Comparison of ENCODE assay signal across 14 cellular contexts in the genomic region with DNA sequence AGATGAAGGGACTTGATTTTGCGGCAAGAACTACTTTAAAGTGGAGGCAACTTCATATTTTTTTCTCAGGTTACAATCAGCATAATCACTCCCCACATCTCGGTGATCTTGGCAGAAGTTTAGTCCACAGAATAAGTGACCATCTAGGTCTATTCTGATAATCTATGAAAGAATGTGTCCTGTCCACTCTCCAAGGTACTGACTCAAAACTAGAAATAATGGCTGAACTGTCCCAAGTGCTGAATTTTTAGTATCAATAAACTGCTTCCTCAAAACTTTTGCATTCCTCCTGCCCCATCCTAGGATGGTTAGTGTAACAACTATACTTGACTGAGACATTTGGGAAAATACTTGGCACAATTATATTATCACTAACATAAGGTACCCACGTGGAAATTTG. TPM values are rescaled to one million over a fixed set of nuclear protein-coding genes. Genes with fewer than 3 reads are reported as not detected.
A peak's percentile ranks its signal among the peaks of the same experiment; 100 is the strongest.
DNase-seq lines count a peak whose midpoint lies in the region; ATAC-seq, FAIRE-seq and TF ChIP-seq lines count a peak whose summit lies in the region.
"Had no signal": no experiment of that assay in that cellular context is flagged by ENCODE, and none has a peak within 500 bp of the region (broad histone marks: within the 10 kb centered on the region; RNA-seq: fewer than 3 reads in every experiment).

No MANE protein-coding gene starts in this region.

- no peak for FAIRE-seq in GM12878 (lab: Jason Lieb, UNC)

- H3K4ac ChIP-seq in mesendoderm (ENCODE audit: low read depth, low read length): no peak overlapping the region

- H4K5ac ChIP-seq in mesendoderm (ENCODE audit: low read length): no peak overlapping the region

- H3K4me1 Mint-ChIP-seq in activated T-cell treated with anti-CD3 and anti-CD28 coated beads, Interleukin-2, amount 50 U/mL, for 4 hours (ENCODE audit: low read depth): no peaks in the 10 kb centered on the region
- H3K4me1 Mint-ChIP-seq: brain, naive B cell had no signal

- TF ChIP-seq CTCF in GM12878 (IDR thresholded peaks at IDR 0.05 in 2 of 3, conservative IDR thresholded peaks at IDR 0.05 in 1 of 3; ENCODE audit: control insufficient read depth in 2 of 3, extremely low read depth in 1 of 3, insufficient read depth in 1 of 3, low read depth in 3 of 3, low read length in 3 of 3): no peak

- H3K36me3 Mint-ChIP-seq in activated T-cell treated with anti-CD3 and anti-CD28 coated beads, Interleukin-2, amount 50 U/mL, for 4 hours (ENCODE audit: insufficient read depth): no peaks in the 10 kb centered on the region
- H3K36me3 Mint-ChIP-seq: brain, naive B cell had no signal

- no peak overlapping the region for H2AFZ ChIP-seq in GM12878 (ENCODE audit: control insufficient read depth, low read depth, low read length)

- H4K8ac ChIP-seq in mesendoderm (ENCODE audit: low read depth, low read length): no peak overlapping the region

- H3K9me3 ChIP-seq in GM12878 (replicated peaks; ENCODE audit: control insufficient read depth, insufficient read depth, low read length) (no peaks in the 10 kb centered on the region), right cardiac atrium (ENCODE audit: control insufficient read depth, low read length) (no peaks in the 10 kb centered on the region)

- H2AK5ac ChIP-seq in mesendoderm (ENCODE audit: low read length): no peak overlapping the region

- no peaks in the 10 kb centered on the region for H3K27me3 Mint-ChIP-seq in activated T-cell treated with anti-CD3 and anti-CD28 coated beads, Interleukin-2, amount 50 U/mL, for 4 hours (ENCODE audit: low read depth)
- H3K27me3 Mint-ChIP-seq: naive B cell had no signal

- H3K9ac ChIP-seq in GM12878 (ENCODE audit: control insufficient read depth, insufficient read depth, low read length) (no peak overlapping the region), mesendoderm (ENCODE audit: low read length) (no peak overlapping the region)

- no peak overlapping the region for H2BK5ac ChIP-seq in mesendoderm (ENCODE audit: low read length)

- SMC1A ChIA-PET in GM12878 (lab: Charles Lee; ENCODE audit: uncharacterized antibody, unreplicated experiment): no interaction called here

- no peak overlapping the region for H3K4me3 Mint-ChIP-seq in activated T-cell treated with anti-CD3 and anti-CD28 coated beads, Interleukin-2, amount 50 U/mL, for 4 hours
- H3K4me3 Mint-ChIP-seq: activated T-cell treated with anti-CD3 and anti-CD28 coated beads, Interleukin-2, amount 50 U/mL, for 72 hours; brain; naive B cell had no signal

- DNase-seq in HCEC 1CT: peak; percentile 5
- peak; percentile 9 for DNase-seq in NAMALWA (ENCODE audit: low spot score)
- no peak for DNase-seq in GM12878 (ENCODE audit: low read depth, low spot score)
- peak; percentile 42 for DNase-seq in mesendoderm
- DNase-seq in right cardiac atrium: no peak
- no peak for DNase-seq in activated T-cell treated with anti-CD3 and anti-CD28 coated beads, Interleukin-2, amount 50 U/mL, for 4 hours
- DNase-seq in Right ventricle myocardium inferior (ENCODE audit: missing footprints): no peak
- DNase-seq: activated T-cell treated with anti-CD3 and anti-CD28 coated beads, Interleukin-2, amount 50 U/mL, for 72 hours; erythroblast; naive B cell; NCI-H2227 treated with DMSO at 0.1 percent for 48 hours had no signal

- RAD21 ChIA-PET in GM12878 (lab: Charles Lee; ENCODE audit: unreplicated experiment): no interaction called here

- H3K27ac ChIP-seq in GM12878 (ENCODE audit: control insufficient read depth, insufficient read depth) (no peak overlapping the region), mesendoderm (ENCODE audit: low read depth, low read length) (no peak overlapping the region), right cardiac atrium (ENCODE audit: low read length) (no peak overlapping the region)

- no peaks in the 10 kb centered on the region for H4K20me1 ChIP-seq in GM12878 (ENCODE audit: control insufficient read depth, insufficient read depth)

- BruUV-seq in GM12878 (replicated peaks; lab: Mats Ljungman, UMichigan): no TSS peak

- no peak overlapping the region for H3K4me2 ChIP-seq in GM12878 (ENCODE audit: control insufficient read depth, insufficient read depth)
- no peak overlapping the region for H3K4me2 ChIP-seq in mesendoderm (ENCODE audit: low read length)
- H3K4me2 ChIP-seq: smooth muscle cell had no signal

- H3K23ac ChIP-seq in mesendoderm (ENCODE audit: low read length): no peak overlapping the region

- H3K27me3 ChIP-seq in GM12878 (replicated peaks in 1 of 2; ENCODE audit: control insufficient read depth in 2 of 2, insufficient read depth in 2 of 2, low read length in 1 of 2) (no peaks in the 10 kb centered on the region), mesendoderm (ENCODE audit: insufficient read depth, low read length, poor library complexity) (peaks cover 2% of the 10 kb centered on the region), right cardiac atrium (ENCODE audit: control insufficient read depth, insufficient read depth) (no peaks in the 10 kb centered on the region)

- intact Hi-C loops in GM12878 (cut with micrococcal nuclease; ENCODE audit: unreplicated experiment): no loop called here
- intact Hi-C loops in right cardiac atrium (cut with DNase I): no loop called here
- intact Hi-C loops in Right ventricle myocardium inferior (cut with DNase I): no loop called here

- H3K79me1 ChIP-seq in mesendoderm (ENCODE audit: low read length): no peaks in the 10 kb centered on the region

- in situ Hi-C loops in GM12878 (cut with MboI): no loop called here

- H3K4me3 ChIP-seq in GM12878: no peak overlapping the region
- no peak overlapping the region for H3K4me3 ChIP-seq in mesendoderm (ENCODE audit: low read length)
- H3K4me3 ChIP-seq in right cardiac atrium (ENCODE audit: low read length): no peak overlapping the region
- H3K4me3 ChIP-seq: smooth muscle cell had no signal

- ATAC-seq in GM12878 (no peak), right cardiac atrium (no peak), Right ventricle myocardium inferior (no peak), GM21529 (IDR thresholded peaks at IDR 0.05; ENCODE audit: unreplicated experiment) (no peak)
- no peak for ATAC-seq in activated T-cell treated with anti-CD3 and anti-CD28 coated beads, Interleukin-2, amount 50 U/mL, for 4 hours
- ATAC-seq: activated T-cell treated with anti-CD3 and anti-CD28 coated beads, Interleukin-2, amount 50 U/mL, for 72 hours had no signal

- H3K9me3 Mint-ChIP-seq in activated T-cell treated with anti-CD3 and anti-CD28 coated beads, Interleukin-2, amount 50 U/mL, for 4 hours: peaks cover 16% of the 10 kb centered on the region
- H3K9me3 Mint-ChIP-seq: brain had no signal

- no peak for TF ChIP-seq RAD21 in GM12878 (IDR thresholded peaks at IDR 0.05; ENCODE audit: insufficient read depth, low read depth, low read length)

- H3K18ac ChIP-seq in mesendoderm (ENCODE audit: low read length): no peak overlapping the region

- no peak overlapping the region for H2BK15ac ChIP-seq in mesendoderm (replicated peaks; ENCODE audit: low read depth)

- H3K79me2 ChIP-seq in GM12878 (ENCODE audit: control insufficient read depth, insufficient read depth, low read length): no peaks in the 10 kb centered on the region
- H3K79me2 ChIP-seq in mesendoderm (ENCODE audit: control insufficient read depth, insufficient read depth, low read length): no peaks in the 10 kb centered on the region

- POLR2A ChIA-PET in GM12878 (lab: Charles Lee): no interaction called here

- no peak overlapping the region for H3K56ac ChIP-seq in mesendoderm (ENCODE audit: low read length)

- 35% methylated on average over 3 of the region's 3 CpGs for WGBS in GM12878 (ENCODE audit: insufficient coverage, insufficient replicate concordance, low lambda C conversion rate, missing lambda C conversion rate)
- WGBS in mesendoderm (ENCODE audit: extremely low coverage, insufficient coverage, low lambda C conversion rate): no CpG with 5 or more reads among the region's 3 CpGs
- 41% methylated on average over 3 of the region's 3 CpGs for WGBS in right cardiac atrium

- CTCF ChIA-PET in GM12878 (lab: Yijun Ruan, JAX): interaction anchor here (0.6 kb wide), 1 partner anchor 1151 kb away, joined by 3 read pairs; no protein-coding TSS in a partner anchor

- no peaks in the 10 kb centered on the region for H3K4me1 ChIP-seq in GM12878 (ENCODE audit: control insufficient read depth, insufficient read depth, low read length)
- no peaks in the 10 kb centered on the region for H3K4me1 ChIP-seq in mesendoderm (ENCODE audit: control insufficient read depth, low read depth, low read length)
- H3K4me1 ChIP-seq in right cardiac atrium (ENCODE audit: control insufficient read depth, insufficient read depth, low read length): no peaks in the 10 kb centered on the region

- no peaks in the 10 kb centered on the region for H3K36me3 ChIP-seq in GM12878 (ENCODE audit: control insufficient read depth in 2 of 2, insufficient read depth in 2 of 2, low read length in 1 of 2)
- no peaks in the 10 kb centered on the region for H3K36me3 ChIP-seq in mesendoderm (ENCODE audit: control insufficient read depth, insufficient read depth, low read length)

- no peak overlapping the region for H2BK120ac ChIP-seq in mesendoderm (ENCODE audit: low read depth, low read length)

- TF ChIP-seq POLR2A in GM12878 (IDR thresholded peaks at IDR 0.05; ENCODE audit: low read depth, low read length): no peak

- no peak for TF ChIP-seq EP300 in GM12878 (IDR thresholded peaks at IDR 0.05; ENCODE audit: borderline replicate concordance in 1 of 2, control insufficient read depth in 1 of 2, low read depth in 2 of 2, low read length in 2 of 2)

RNA-seq across cellular contexts. Expression of a gene that starts 10.9 kb away (rescaled TPM):
- 0.17 TPM in 1 of 2 replicates, not detected in the other for total RNA-seq in GM12878 (2013; cell fraction: nucleolus; rRNA removed)
- total RNA-seq in GM12878 (2014; rRNA removed) (not detected in 2 replicates), GM12878 (2014; rRNA removed; fragmentation: Illumina TruSeq; extraction: Trizol) (not detected in 2 replicates), GM12878 (2021) (0.05 TPM in 1 of 2 replicates, not detected in the other), right cardiac atrium (100 to 1,000 TPM in 2 of 4 donors, 10 to 100 TPM in 2; 50.3 to 140 (median 104) TPM), Right ventricle myocardium inferior (70.4 TPM)
- polyA plus RNA-seq in GM12878 (2011; ENCODE audit: low read depth): not detected
- polyA plus RNA-seq in GM12878 (2011; rRNA removed) (0.01 TPM in 1 of 2 replicates, not detected in the other), GM12878 (2014; fragmentation: Illumina TruSeq; extraction: Trizol) (not detected in 2 replicates), GM12878 (2014; fragmentation: Nextera tagmentation; extraction: Ambion mirVana) (not detected), GM12878 (2014; rRNA removed) (not detected in 2 replicates), GM12878 (2016; fragmentation: Nextera tagmentation; extraction: Ambion mirVana) (not detected), right cardiac atrium (38.1 TPM)
- not detected in 2 replicates for polyA plus RNA-seq in GM12878 (2011; cell fraction: cytosol; rRNA removed)
- polyA plus RNA-seq in GM12878 (2011; cell fraction: nucleus; rRNA removed): 0.04 TPM in 1 of 2 replicates, not detected in the other
- not detected in 2 replicates for polyA plus RNA-seq in GM12878 (2012)
- polyA minus RNA-seq in GM12878 (2011; rRNA and poly(A)+ RNA removed): not detected in 2 replicates
- polyA minus RNA-seq in GM12878 (2011; cell fraction: cytosol; rRNA and poly(A)+ RNA removed): not detected in 2 replicates
- 0.24 TPM in 1 of 2 replicates, not detected in the other for polyA minus RNA-seq in GM12878 (2011; cell fraction: nucleus; rRNA and poly(A)+ RNA removed)
- not detected for polyA plus RNA-seq in mesendoderm (2013, experiment 1 of 2)
- polyA plus RNA-seq in mesendoderm (2013, experiment 2 of 2): not detected
- total RNA-seq in activated T-cell treated with anti-CD3 and anti-CD28 coated beads, Interleukin-2, amount 50 U/mL, for 4 hours: under 1 TPM in 1 of 3 donors, not detected in 2; 0.22 TPM
- total RNA-seq: activated T-cell treated with anti-CD3 and anti-CD28 coated beads, Interleukin-2, amount 50 U/mL, for 72 hours had no signal

Comparison
In these comparisons a context has a peak if more than half of its experiments do, and no peak if none do; other contexts are left out.
1. DNase-seq: peak in HCEC 1CT (single experiment), NAMALWA (single experiment) and mesendoderm (single experiment); none in GM12878 (single experiment), right cardiac atrium (0 of 3), activated T-cell treated with anti-CD3 and anti-CD28 coated beads, Interleukin-2, amount 50 U/mL, for 4 hours (single experiment) and Right ventricle myocardium inferior (single experiment).
2. RNA of a gene that starts 10.9 kb away (total RNA-seq): 50.3 to 140 TPM in right cardiac atrium and 70.4 TPM in Right ventricle myocardium inferior (single experiment); 0.22 TPM in activated T-cell treated with anti-CD3 and anti-CD28 coated beads, Interleukin-2, amount 50 U/mL, for 4 hours and 0.05 to 0.17 TPM in GM12878; every median in the first group is over 10 times any median in the second.